15 cellular contexts compared by ENCODE assay signal in genomic region chr9:16719921-16720320, GRCh38.
A peak's percentile ranks its signal among the peaks of the same experiment; 100 is the strongest.
DNase-seq lines count a peak whose midpoint lies in the region; ATAC-seq, FAIRE-seq and TF ChIP-seq lines count a peak whose summit lies in the region.
"Had no signal": no experiment of that assay in that cellular context is flagged by ENCODE, and none has a peak within 500 bp of the region (broad histone marks: within the 10 kb centered on the region; RNA-seq: fewer than 3 reads in every experiment).

No MANE protein-coding gene starts in this region.

- DNase-seq in NCI-H526 treated with DMSO at 0.1 percent for 48 hours (lab: John Stamatoyannopoulos, UW) (peak; percentile 54), brain microvascular endothelial cell (no peak), gastrocnemius medialis (no peak), 8988T (no peak)
- DNase-seq in activated effector memory CD4-positive, alpha-beta T cell treated with anti-CD3 and anti-CD28 coated beads, Interleukin-2, amount 50 U/mL, for 16 hours: no peak
- DNase-seq in activated T-cell treated with anti-CD3 and anti-CD28 coated beads, Interleukin-2, amount 50 U/mL, for 4 hours: no peak
- DNase-seq: Caco-2, DMS153, NCI-H1436, NCI-H2029, NCI-H510A treated with DMSO at 0.1 percent for 48 hours, Right ventricle myocardium superior had no signal

- in situ Hi-C loops in brain microvascular endothelial cell (cut with HindIII; ENCODE audit: low pct_ligation_motif_present, low sequenced_read_pairs): no loop called here
- in situ Hi-C loops in gastrocnemius medialis (cut with MboI; ENCODE audit: low sequenced_read_pairs in 4 of 4): loop anchor here in 2 of 4 donors (5.0 to 25.0 kb wide), 2 partner anchors 147 to 383 kb away; no protein-coding TSS in a partner anchor

- intact Hi-C loops in gastrocnemius medialis (cut with DNase I; ENCODE audit: low total_unique reads): loop anchor here (5.0 to 10.0 kb wide), 6 partner anchors 75 to 525 kb away; partner anchors contain the start of gene CNTLN

- H3K27ac ChIP-seq in brain microvascular endothelial cell (peak overlapping the region; percentile 8), gastrocnemius medialis (peak overlapping the region; percentile 9 to 20 (median 14))
- H3K27ac ChIP-seq: KMS-11 had no signal

- H3K9me3 ChIP-seq in gastrocnemius medialis: no peaks in the 10 kb centered on the region
- H3K9me3 ChIP-seq: Caco-2 had no signal

- no peaks in the 10 kb centered on the region for H3K36me3 Mint-ChIP-seq in activated T-cell treated with anti-CD3 and anti-CD28 coated beads, Interleukin-2, amount 50 U/mL, for 4 hours (ENCODE audit: insufficient read depth)

- no peaks in the 10 kb centered on the region for H3K4me1 Mint-ChIP-seq in activated T-cell treated with anti-CD3 and anti-CD28 coated beads, Interleukin-2, amount 50 U/mL, for 4 hours (ENCODE audit: low read depth)

- H3K27me3 Mint-ChIP-seq in activated T-cell treated with anti-CD3 and anti-CD28 coated beads, Interleukin-2, amount 50 U/mL, for 4 hours (ENCODE audit: low read depth): no peaks in the 10 kb centered on the region

- H3K4me3 ChIP-seq in brain microvascular endothelial cell (ENCODE audit: low read depth, low read length): no peak overlapping the region
- H3K4me3 ChIP-seq in gastrocnemius medialis: no peak overlapping the region

- H3K27me3 ChIP-seq in brain microvascular endothelial cell (replicated peaks) (no peaks in the 10 kb centered on the region), gastrocnemius medialis (no peaks in the 10 kb centered on the region)

- H3K9me3 Mint-ChIP-seq in activated T-cell treated with anti-CD3 and anti-CD28 coated beads, Interleukin-2, amount 50 U/mL, for 4 hours: no peaks in the 10 kb centered on the region

- H3K4me3 Mint-ChIP-seq in activated T-cell treated with anti-CD3 and anti-CD28 coated beads, Interleukin-2, amount 50 U/mL, for 4 hours: no peak overlapping the region

- H3K36me3 ChIP-seq in brain microvascular endothelial cell (replicated peaks) (no peaks in the 10 kb centered on the region), gastrocnemius medialis (no peaks in the 10 kb centered on the region)

- TF ChIP-seq CTCF in brain microvascular endothelial cell (IDR thresholded peaks at IDR 0.05; ENCODE audit: low read depth, low read length, missing control alignments): no peak
- TF ChIP-seq CTCF in gastrocnemius medialis (IDR thresholded peaks at IDR 0.05 in 4 of 5, conservative IDR thresholded peaks at IDR 0.05 in 1 of 5): no peak

- FAIRE-seq in G401.6 (lab: Jason Lieb, UNC): peak; percentile 37
- FAIRE-seq: HepG2 had no signal

- ATAC-seq in gastrocnemius medialis: no peak
- no peak for ATAC-seq in activated T-cell treated with anti-CD3 and anti-CD28 coated beads, Interleukin-2, amount 50 U/mL, for 4 hours
- ATAC-seq: HepG2 had no signal

- no peak for TF ChIP-seq POLR2A in gastrocnemius medialis (IDR thresholded peaks at IDR 0.05)

- peaks cover 8 to 37% of the 10 kb centered on the region in 2 donors for H3K4me1 ChIP-seq in gastrocnemius medialis
- H3K4me1 ChIP-seq: Caco-2 had no signal
